In the genomic region with DNA sequence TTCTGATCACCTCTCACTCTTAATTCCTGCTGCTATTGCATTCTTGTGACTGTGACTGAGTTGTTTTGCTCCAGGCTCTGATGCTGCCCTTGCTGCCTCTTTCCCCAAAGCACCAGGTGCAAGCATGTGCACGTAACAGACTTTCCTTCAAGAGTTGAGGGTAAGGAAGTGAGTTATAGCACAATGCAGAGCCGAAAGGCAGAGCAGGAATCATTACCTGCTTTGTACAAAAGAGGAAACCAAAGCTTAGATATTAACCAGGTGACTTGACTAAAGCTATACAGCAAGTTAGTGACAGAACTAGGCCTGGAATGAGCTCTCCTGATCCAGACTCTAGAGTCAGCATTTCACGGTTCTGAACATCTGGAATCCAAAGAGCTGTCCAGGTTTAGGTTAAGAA, we compare ENCODE assay signal across 10 cellular contexts. TPM values are rescaled to one million over a fixed set of nuclear protein-coding genes. Genes with fewer than 3 reads are reported as not detected.
A peak's percentile ranks its signal among the peaks of the same experiment; 100 is the strongest.
DNase-seq lines count a peak whose midpoint lies in the region; ATAC-seq and TF ChIP-seq lines count a peak whose summit lies in the region.
"Had no signal": no experiment of that assay in that cellular context is flagged by ENCODE, and none has a peak within 500 bp of the region (broad histone marks: within the 10 kb centered on the region; RNA-seq: fewer than 3 reads in every experiment).

No MANE protein-coding gene starts in this region.

- no peaks in the 10 kb centered on the region for H3K27me3 ChIP-seq in kidney epithelial cell (ENCODE audit: control insufficient read depth, insufficient read depth, low read length)
- no peaks in the 10 kb centered on the region for H3K27me3 ChIP-seq in BE2C

- no peak overlapping the region for H3K4me3 ChIP-seq in kidney epithelial cell (ENCODE audit: low read depth, low read length)
- no peak overlapping the region for H3K4me3 ChIP-seq in BE2C (ENCODE audit: low read depth, low read length)
- H3K4me3 ChIP-seq: HAP-1 had no signal

- peaks cover 32% of the 10 kb centered on the region for H3K4me1 ChIP-seq in BE2C
- H3K4me1 ChIP-seq: HAP-1 had no signal

- ATAC-seq in GM18907 (IDR thresholded peaks at IDR 0.05; ENCODE audit: unreplicated experiment) (peak; percentile 84), GM21526 (IDR thresholded peaks at IDR 0.05; ENCODE audit: low FRiP score, unreplicated experiment) (peak; percentile 16), HG03135 (IDR thresholded peaks at IDR 0.05; ENCODE audit: unreplicated experiment) (peak; percentile 62)

- H3K36me3 ChIP-seq in kidney epithelial cell (ENCODE audit: control insufficient read depth, insufficient read depth, low read length) (no peaks in the 10 kb centered on the region), BE2C (no peaks in the 10 kb centered on the region)
- H3K36me3 ChIP-seq: HAP-1 had no signal

- TF ChIP-seq CTCF in kidney epithelial cell (IDR thresholded peaks at IDR 0.05; ENCODE audit: insufficient read depth, low read length, poor library complexity, severe bottlenecking) (no peak), BE2C (IDR thresholded peaks at IDR 0.05; ENCODE audit: low read depth, low read length) (no peak), GM20000 (IDR thresholded peaks at IDR 0.05; ENCODE audit: extremely low read depth, missing control alignments) (no peak)

- H3K9me3 ChIP-seq in BE2C = no peaks in the 10 kb centered on the region
- H3K9me3 ChIP-seq: HAP-1 had no signal

- DNase-seq in kidney epithelial cell (ENCODE audit: low read depth) (peak; percentile 45), BE2C (no peak), GM20000 (ENCODE audit: low spot score) (no peak), NCI-H2029 treated with DMSO at 0.1 percent for 48 hours (lab: John Stamatoyannopoulos, UW) (no peak), HuH-7.5 (ENCODE audit: low spot score) (no peak)
- DNase-seq: SIG-M5 had no signal

RNA-seq across cellular contexts. Expression of gene NEU3, which starts 33.6 kb away (rescaled TPM):
- 7.9 and 8.4 TPM in 2 replicates for total RNA-seq in kidney epithelial cell
- 13.6 TPM for polyA plus RNA-seq in BE2C (2012; ENCODE audit: insufficient read depth, insufficient read length, low read depth)

Comparison
In these comparisons a context has a peak if more than half of its experiments do, and no peak if none do; other contexts are left out.
1. ATAC-seq: peak in every context shown above with its lines; median percentile 84 in GM18907; 62 in HG03135; 16 in GM21526.